In genomic region chr11:117037279-117037951, GRCh38 we compare ENCODE assay signal across 12 cellular contexts.
DNase-seq lines count a peak whose midpoint lies in the region; ATAC-seq, FAIRE-seq and TF ChIP-seq lines count a peak whose summit lies in the region.
"Had no signal": no experiment of that assay in that cellular context is flagged by ENCODE, and none has a peak within 500 bp of the region (broad histone marks: within the 10 kb centered on the region; RNA-seq: fewer than 3 reads in every experiment).

No MANE protein-coding gene starts in this region.

- no peaks in the 10 kb centered on the region for H4K20me1 ChIP-seq in keratinocyte (ENCODE audit: control insufficient read depth, extremely low read depth, insufficient read depth, low read length)

- H2AFZ ChIP-seq in keratinocyte (ENCODE audit: control insufficient read depth, low read length): no peak overlapping the region
- H2AFZ ChIP-seq: neural progenitor cell had no signal

- H3K4me3 ChIP-seq in keratinocyte (ENCODE audit: control insufficient read depth in 2 of 3, extremely low read depth in 1 of 3, insufficient read depth in 2 of 3, low read depth in 1 of 3, low read length in 3 of 3): no peak overlapping the region
- H3K4me3 ChIP-seq: BLaER1 treated with 17β-estradiol and CSF1 and Interleukin-3, amounts not matched to agents 10 nM and 100 nM; neural progenitor cell had no signal

- CTCF ChIA-PET in activated naive CD4-positive, alpha-beta T cell treated with anti-CD3 and anti-CD28 coated beads for 36 hours (lab: Charles Lee): no interaction called here

- no peak overlapping the region for H3K27ac ChIP-seq in keratinocyte (ENCODE audit: control insufficient read depth, insufficient read depth, low read length)
- H3K27ac ChIP-seq: neural progenitor cell had no signal

- no peak overlapping the region for H3K9ac ChIP-seq in keratinocyte (ENCODE audit: control insufficient read depth, extremely low read depth, insufficient read depth, low read length)
- H3K9ac ChIP-seq: BLaER1 treated with 17β-estradiol and CSF1 and Interleukin-3, amounts not matched to agents 10 nM and 100 nM; neural progenitor cell had no signal

- H3K4me3 Mint-ChIP-seq in activated naive CD4-positive, alpha-beta T cell treated with anti-CD3 and anti-CD28 coated beads for 36 hours: no peak overlapping the region
- H3K4me3 Mint-ChIP-seq in activated T-helper 2 cell treated with anti-CD3 and anti-CD28 coated beads, Interferon-gamma antibody, Interleukin-2, Interleukin-4, amounts not matched to agents 10 μg/mL and 5 μg/mL and 100 μg/mL, durations not matched to agents 14 hours and 24 hours and 36 hours (ENCODE audit: low read depth): no peak overlapping the region
- H3K4me3 Mint-ChIP-seq: neural progenitor cell had no signal

- peaks cover 50% of the 10 kb centered on the region for H3K79me2 ChIP-seq in keratinocyte (ENCODE audit: control insufficient read depth, insufficient read depth, low read length)

- no peak for ATAC-seq in HG03175 (IDR thresholded peaks at IDR 0.05; ENCODE audit: unreplicated experiment)

- dilution Hi-C loops in keratinocyte (cut with MboI; ENCODE audit: extremely low pct_ligation_motif_present, low sequenced_read_pairs): no loop called here

- H3K27me3 ChIP-seq in keratinocyte (ENCODE audit: control insufficient read depth, extremely low read depth, insufficient read depth, low read length): no peaks in the 10 kb centered on the region
- H3K27me3 ChIP-seq: BLaER1 treated with 17β-estradiol and CSF1 and Interleukin-3, amounts not matched to agents 10 nM and 100 nM; neural progenitor cell had no signal

- peaks cover 52% of the 10 kb centered on the region for H3K4me1 Mint-ChIP-seq in activated naive CD4-positive, alpha-beta T cell treated with anti-CD3 and anti-CD28 coated beads for 36 hours (ENCODE audit: low read depth)
- peaks cover 41% of the 10 kb centered on the region for H3K4me1 Mint-ChIP-seq in activated T-helper 2 cell treated with anti-CD3 and anti-CD28 coated beads, Interferon-gamma antibody, Interleukin-2, Interleukin-4, amounts not matched to agents 10 μg/mL and 5 μg/mL and 100 μg/mL, durations not matched to agents 14 hours and 24 hours and 36 hours (ENCODE audit: low read depth)

- TF ChIP-seq CTCF in keratinocyte (optimal IDR thresholded peaks at IDR 0.05 in 1 of 3, IDR thresholded peaks at IDR 0.05 in 1 of 3, conservative IDR thresholded peaks at IDR 0.05 in 1 of 3; ENCODE audit: extremely low read depth in 1 of 3, insufficient read depth in 2 of 3, low read length in 3 of 3): no peak

- H3K9me3 Mint-ChIP-seq in activated naive CD4-positive, alpha-beta T cell treated with anti-CD3 and anti-CD28 coated beads for 36 hours: no peaks in the 10 kb centered on the region
- no peaks in the 10 kb centered on the region for H3K9me3 Mint-ChIP-seq in activated T-helper 2 cell treated with anti-CD3 and anti-CD28 coated beads, Interferon-gamma antibody, Interleukin-2, Interleukin-4, amounts not matched to agents 10 μg/mL and 5 μg/mL and 100 μg/mL, durations not matched to agents 14 hours and 24 hours and 36 hours
- H3K9me3 Mint-ChIP-seq: neural progenitor cell had no signal

- H3K4me1 ChIP-seq in keratinocyte (ENCODE audit: control insufficient read depth, extremely low read depth, insufficient read depth, low read length): peaks cover 16% of the 10 kb centered on the region
- H3K4me1 ChIP-seq: neural progenitor cell had no signal

- H3K36me3 Mint-ChIP-seq in activated naive CD4-positive, alpha-beta T cell treated with anti-CD3 and anti-CD28 coated beads for 36 hours (ENCODE audit: low read depth): no peaks in the 10 kb centered on the region
- peaks cover 4% of the 10 kb centered on the region for H3K36me3 Mint-ChIP-seq in activated T-helper 2 cell treated with anti-CD3 and anti-CD28 coated beads, Interferon-gamma antibody, Interleukin-2, Interleukin-4, amounts not matched to agents 10 μg/mL and 5 μg/mL and 100 μg/mL, durations not matched to agents 14 hours and 24 hours and 36 hours (ENCODE audit: low read depth)
- H3K36me3 Mint-ChIP-seq: neural progenitor cell had no signal

- DNase-seq in activated naive CD4-positive, alpha-beta T cell treated with anti-CD3 and anti-CD28 coated beads for 36 hours: no peak
- no peak for DNase-seq in activated naive CD4-positive, alpha-beta T cell (lab: John Stamatoyannopoulos, UW)
- DNase-seq in activated T-helper 2 cell treated with anti-CD3 and anti-CD28 coated beads, Interferon-gamma antibody, Interleukin-2, Interleukin-4, amounts not matched to agents 10 μg/mL and 5 μg/mL and 100 μg/mL, durations not matched to agents 14 hours and 24 hours and 36 hours (ENCODE audit: low spot score): no peak
- DNase-seq in keratinocyte (ENCODE audit: low read depth, low spot score) (no peak), superior temporal gyrus (ENCODE audit: extremely low spot score) (peak; percentile 85), GM19240 (ENCODE audit: insufficient read length, low spot score) (no peak), NCI-H2196 treated with DMSO at 0.1 percent for 48 hours (lab: John Stamatoyannopoulos, UW; ENCODE audit: unreplicated experiment) (no peak)
- DNase-seq: KG1, Right ventricle myocardium superior had no signal

- no peaks in the 10 kb centered on the region for H3K36me3 ChIP-seq in keratinocyte (ENCODE audit: control insufficient read depth in 2 of 2, extremely low read depth in 1 of 2, insufficient read depth in 2 of 2, low read length in 2 of 2)
- H3K36me3 ChIP-seq: neural progenitor cell had no signal

- no peaks in the 10 kb centered on the region for H3K27me3 Mint-ChIP-seq in activated naive CD4-positive, alpha-beta T cell treated with anti-CD3 and anti-CD28 coated beads for 36 hours (ENCODE audit: low read depth)
- no peaks in the 10 kb centered on the region for H3K27me3 Mint-ChIP-seq in activated T-helper 2 cell treated with anti-CD3 and anti-CD28 coated beads, Interferon-gamma antibody, Interleukin-2, Interleukin-4, amounts not matched to agents 10 μg/mL and 5 μg/mL and 100 μg/mL, durations not matched to agents 14 hours and 24 hours and 36 hours (ENCODE audit: low read depth)

- intact Hi-C loops in activated naive CD4-positive, alpha-beta T cell treated with anti-CD3 and anti-CD28 coated beads for 36 hours (cut with micrococcal nuclease): no loop called here
- intact Hi-C loops in activated T-helper 2 cell treated with anti-CD3 and anti-CD28 coated beads, Interferon-gamma antibody, Interleukin-2, Interleukin-4, amounts not matched to agents 10 μg/mL and 5 μg/mL and 100 μg/mL, durations not matched to agents 14 hours and 24 hours and 36 hours (cut with micrococcal nuclease): no loop called here

- no peaks in the 10 kb centered on the region for H3K9me3 ChIP-seq in keratinocyte (ENCODE audit: control insufficient read depth, low read depth, low read length)
- H3K9me3 ChIP-seq: BLaER1 treated with 17β-estradiol and CSF1 and Interleukin-3, amounts not matched to agents 10 nM and 100 nM had no signal

- H3K27ac Mint-ChIP-seq in activated naive CD4-positive, alpha-beta T cell treated with anti-CD3 and anti-CD28 coated beads for 36 hours: peak overlapping the region; percentile 55
- peak overlapping the region; percentile 2 for H3K27ac Mint-ChIP-seq in activated T-helper 2 cell treated with anti-CD3 and anti-CD28 coated beads, Interferon-gamma antibody, Interleukin-2, Interleukin-4, amounts not matched to agents 10 μg/mL and 5 μg/mL and 100 μg/mL, durations not matched to agents 14 hours and 24 hours and 36 hours
- H3K27ac Mint-ChIP-seq: neural progenitor cell had no signal

- H3K9me1 ChIP-seq in keratinocyte (ENCODE audit: control insufficient read depth, extremely low read depth, insufficient read depth, low read length): peaks cover 4% of the 10 kb centered on the region

- no peak overlapping the region for H3K4me2 ChIP-seq in keratinocyte (ENCODE audit: control insufficient read depth, extremely low read depth, insufficient read depth, low read depth, low read length)
- H3K4me2 ChIP-seq: neural progenitor cell had no signal

- peak; percentile 71 for FAIRE-seq in keratinocyte (lab: Jason Lieb, UNC)
